9 cellular contexts compared by ENCODE assay signal in the genomic region with DNA sequence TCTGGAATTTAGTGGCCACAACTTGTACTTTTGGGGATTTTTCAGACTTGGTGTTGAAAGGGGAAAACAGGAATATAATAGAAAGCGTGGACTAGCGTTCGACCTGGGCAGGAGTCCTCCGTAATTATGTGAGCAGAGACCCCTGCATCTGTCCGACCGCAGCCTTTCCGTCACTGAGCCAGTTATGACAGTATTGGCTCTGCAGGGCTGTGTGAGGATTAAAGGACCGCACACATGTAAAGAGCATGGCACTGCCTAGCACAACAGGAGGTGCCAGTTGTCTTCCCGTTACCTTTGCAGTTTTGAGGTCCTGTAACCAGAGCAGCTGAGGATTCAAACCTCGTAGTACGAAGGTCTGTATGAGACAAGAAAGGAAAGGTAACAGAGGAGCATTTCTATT. TPM values are rescaled to one million over a fixed set of nuclear protein-coding genes. Genes with fewer than 3 reads are reported as not detected.
DNase-seq lines count a peak whose midpoint lies in the region; ATAC-seq and TF ChIP-seq lines count a peak whose summit lies in the region.
"Had no signal": no experiment of that assay in that cellular context is flagged by ENCODE, and none has a peak within 500 bp of the region (broad histone marks: within the 10 kb centered on the region; RNA-seq: fewer than 3 reads in every experiment).

No MANE protein-coding gene starts in this region.

- TF ChIP-seq CTCF in fibroblast of villous mesenchyme (IDR thresholded peaks at IDR 0.05; ENCODE audit: insufficient read depth, low read depth, low read length) (no peak), spleen (IDR thresholded peaks at IDR 0.05 in 8 of 11, conservative IDR thresholded peaks at IDR 0.05 in 3 of 11) (no peak)

- H3K4me3 Mint-ChIP-seq in T-helper 1 cell treated with Interleukin-12 subunit alpha and Interleukin-12 subunit beta and Interleukin-4 antibody, amounts not matched to agents 30 μg/mL and 1 μg/mL, for 36 hours = peak overlapping the region; percentile 93
- H3K4me3 Mint-ChIP-seq in activated CD4-positive, alpha-beta memory T cell treated with anti-CD3 and anti-CD28 coated beads for 36 hours = peak overlapping the region; percentile 84

- H3K4me3 ChIP-seq in fibroblast of villous mesenchyme (ENCODE audit: low read depth, low read length) = peak overlapping the region; percentile 85
- peak overlapping the region in 4 of 8 donors; percentile 80 to 94 (median 88) for H3K4me3 ChIP-seq in spleen

- WGBS in spleen, 5 donors = 94 to 97% (median 96%) methylated on average over 11 of the region's 11 CpGs

- CTCF ChIA-PET in activated CD4-positive, alpha-beta memory T cell treated with anti-CD3 and anti-CD28 coated beads for 36 hours (lab: Charles Lee) = no interaction called here

- TF ChIP-seq POLR2A in spleen (IDR thresholded peaks at IDR 0.05) = no peak

- no peak for ATAC-seq in HG03280 (IDR thresholded peaks at IDR 0.05; ENCODE audit: unreplicated experiment)

- POLR2A ChIA-PET in activated CD4-positive, alpha-beta memory T cell treated with anti-CD3 and anti-CD28 coated beads for 36 hours (lab: Charles Lee) = no interaction called here

- H3K9me3 Mint-ChIP-seq in T-helper 1 cell treated with Interleukin-12 subunit alpha and Interleukin-12 subunit beta and Interleukin-4 antibody, amounts not matched to agents 30 μg/mL and 1 μg/mL, for 36 hours = no peaks in the 10 kb centered on the region
- H3K9me3 Mint-ChIP-seq in activated CD4-positive, alpha-beta memory T cell treated with anti-CD3 and anti-CD28 coated beads for 36 hours = no peaks in the 10 kb centered on the region

- H3K27me3 Mint-ChIP-seq in T-helper 1 cell treated with Interleukin-12 subunit alpha and Interleukin-12 subunit beta and Interleukin-4 antibody, amounts not matched to agents 30 μg/mL and 1 μg/mL, for 36 hours (ENCODE audit: low read depth) = no peaks in the 10 kb centered on the region
- no peaks in the 10 kb centered on the region for H3K27me3 Mint-ChIP-seq in activated CD4-positive, alpha-beta memory T cell treated with anti-CD3 and anti-CD28 coated beads for 36 hours

- peaks cover 11% of the 10 kb centered on the region for H3K36me3 Mint-ChIP-seq in T-helper 1 cell treated with Interleukin-12 subunit alpha and Interleukin-12 subunit beta and Interleukin-4 antibody, amounts not matched to agents 30 μg/mL and 1 μg/mL, for 36 hours (ENCODE audit: low read depth)
- H3K36me3 Mint-ChIP-seq in activated CD4-positive, alpha-beta memory T cell treated with anti-CD3 and anti-CD28 coated beads for 36 hours = peaks cover 10% of the 10 kb centered on the region

- intact Hi-C loops in activated CD4-positive, alpha-beta memory T cell treated with anti-CD3 and anti-CD28 coated beads for 36 hours (cut with micrococcal nuclease) = no loop called here
- intact Hi-C loops in spleen (cut with DNase I; ENCODE audit: low total_unique reads) = loop anchor here (10.0 kb wide), 1 partner anchor 464 kb away; no protein-coding TSS in a partner anchor

- H3K4me1 Mint-ChIP-seq in T-helper 1 cell treated with Interleukin-12 subunit alpha and Interleukin-12 subunit beta and Interleukin-4 antibody, amounts not matched to agents 30 μg/mL and 1 μg/mL, for 36 hours (ENCODE audit: low read depth) = peaks cover 24% of the 10 kb centered on the region
- H3K4me1 Mint-ChIP-seq in activated CD4-positive, alpha-beta memory T cell treated with anti-CD3 and anti-CD28 coated beads for 36 hours (ENCODE audit: low read depth) = peaks cover 27% of the 10 kb centered on the region

- H3K27ac ChIP-seq in spleen = peak overlapping the region in 5 of 8 donors; percentile 85 to 93 (median 92)

- no peaks in the 10 kb centered on the region for H3K27me3 ChIP-seq in spleen (replicated peaks in 1 of 7)

- no peaks in the 10 kb centered on the region for H3K9me3 ChIP-seq in spleen

- H3K4me1 ChIP-seq in spleen = peaks cover 0 to 47% (median 29%) of the 10 kb centered on the region in 6 donors

- H3K36me3 ChIP-seq in spleen = peaks cover 0 to 41% (median 12%) of the 10 kb centered on the region in 6 donors

- no peak for DNase-seq in T-helper 1 cell
- DNase-seq in activated CD4-positive, alpha-beta memory T cell treated with anti-CD3 and anti-CD28 coated beads for 36 hours = no peak
- no peak for DNase-seq in fibroblast of villous mesenchyme (ENCODE audit: low read depth)
- DNase-seq in spleen = no peak
- DNase-seq in retina = no peak
- DNase-seq in epidermal melanocyte (ENCODE audit: insufficient read length, low spot score) = no peak
- DNase-seq: stimulated activated CD4-positive, alpha-beta T cell treated with anti-CD3 and anti-CD28 coated beads, Interleukin-4, amount 100 ng/mL, for 24 hours had no signal

- peak overlapping the region; percentile 95 for H3K27ac Mint-ChIP-seq in T-helper 1 cell treated with Interleukin-12 subunit alpha and Interleukin-12 subunit beta and Interleukin-4 antibody, amounts not matched to agents 30 μg/mL and 1 μg/mL, for 36 hours
- H3K27ac Mint-ChIP-seq in activated CD4-positive, alpha-beta memory T cell treated with anti-CD3 and anti-CD28 coated beads for 36 hours = peak overlapping the region; percentile 79

RNA-seq across cellular contexts. Expression of a gene that starts 1.2 kb away (rescaled TPM):
- 10 to 100 TPM; 15.4 to 16.2 TPM for total RNA-seq in activated CD4-positive, alpha-beta memory T cell treated with anti-CD3 and anti-CD28 coated beads for 36 hours
- total RNA-seq in fibroblast of villous mesenchyme (30.3 and 30.7 TPM in 2 replicates), spleen (10 to 100 TPM; 26.8 to 35.6 (median 32.5) TPM)
- 10 to 100 TPM; 22.7 to 43.8 (median 37.4) TPM for polyA plus RNA-seq in spleen

RNA-seq across cellular contexts. Expression of a gene that starts 9.1 kb away (rescaled TPM):
- total RNA-seq in activated CD4-positive, alpha-beta memory T cell treated with anti-CD3 and anti-CD28 coated beads for 36 hours = 100 to 1,000 TPM; 135 to 144 TPM
- total RNA-seq in fibroblast of villous mesenchyme (113 and 130 TPM in 2 replicates), spleen (100 to 1,000 TPM in 4 of 7 donors, 10 to 100 TPM in 3; 72.0 to 126 (median 110) TPM)
- 10 to 100 TPM; 52.6 to 96.9 (median 91.9) TPM for polyA plus RNA-seq in spleen

RNA-seq across cellular contexts. Expression of a gene that starts 46.8 kb away (rescaled TPM):
- total RNA-seq in activated CD4-positive, alpha-beta memory T cell treated with anti-CD3 and anti-CD28 coated beads for 36 hours = 10 to 100 TPM; 70.7 to 75.4 TPM
- 26.3 and 29.6 TPM in 2 replicates for total RNA-seq in fibroblast of villous mesenchyme
- total RNA-seq in spleen = 100 to 1,000 TPM in 5 of 7 donors, 10 to 100 TPM in 2; 86.9 to 155 (median 116) TPM
- polyA plus RNA-seq in spleen = 100 to 1,000 TPM; 145 to 364 (median 348) TPM
